Comparison of ENCODE assay signal across 8 cellular contexts in genomic region chr17:31858647-31859486, GRCh38. TPM values are rescaled to one million over a fixed set of nuclear protein-coding genes. Genes with fewer than 3 reads are reported as not detected.
A peak's percentile ranks its signal among the peaks of the same experiment; 100 is the strongest.
DNase-seq lines count a peak whose midpoint lies in the region; ATAC-seq, FAIRE-seq and TF ChIP-seq lines count a peak whose summit lies in the region.

COPRS (minus strand) TSS chr17:31859244; CDS start chr17:31859199, 45 bp downstream.

- H3K79me1 ChIP-seq in neuronal stem cell (ENCODE audit: low read depth, low read length): peaks cover 4% of the 10 kb centered on the region

- FAIRE-seq in frontal cortex (lab: Jason Lieb, UNC): no peak

- no peaks in the 10 kb centered on the region for H3K27me3 ChIP-seq in CD8-positive, alpha-beta T cell (ENCODE audit: insufficient read depth, low read length)
- H3K27me3 ChIP-seq in neuronal stem cell (ENCODE audit: control insufficient read depth in 3 of 3, insufficient read depth in 3 of 3, low read depth in 1 of 3, low read length in 3 of 3): no peaks in the 10 kb centered on the region
- no peaks in the 10 kb centered on the region for H3K27me3 ChIP-seq in subcutaneous abdominal adipose tissue (ENCODE audit: control insufficient read depth in 5 of 5, insufficient read depth in 4 of 5, low read length in 5 of 5)

- H3K14ac ChIP-seq in neuronal stem cell (ENCODE audit: low read length): no peak within 1 kb of the TSS

- peak; percentile 53 to 87 (median 77) for DNase-seq in CD8-positive, alpha-beta T cell
- no peak for DNase-seq in LNCaP clone FGC (ENCODE audit: low read depth)
- no peak for DNase-seq in SK-N-MC (ENCODE audit: low read depth, low spot score)
- DNase-seq in activated naive CD4-positive, alpha-beta T cell treated with Interleukin-2 at 50 U/mL for 16 hours: peak; percentile 77
- peak; percentile 96 to 98 for DNase-seq in frontal cortex (ENCODE audit: low spot score in 2 of 2)
- DNase-seq in neuronal stem cell (ENCODE audit: low spot score): peak; percentile 83

- H3K23ac ChIP-seq in neuronal stem cell (ENCODE audit: low read depth, low read length, poor library complexity): no peak within 1 kb of the TSS

- no peak within 1 kb of the TSS for H4K91ac ChIP-seq in neuronal stem cell (ENCODE audit: low read depth, low read length, poor library complexity)

- H3K4me3 Mint-ChIP-seq in CD8-positive, alpha-beta T cell: peak within 1 kb of the TSS; percentile 86

- no peak within 1 kb of the TSS for H2AK5ac ChIP-seq in neuronal stem cell (ENCODE audit: low read depth, low read length)

- no peak within 1 kb of the TSS for H2BK120ac ChIP-seq in neuronal stem cell (ENCODE audit: low read depth, low read length)

- H3K9me3 Mint-ChIP-seq in CD8-positive, alpha-beta T cell: no peaks in the 10 kb centered on the region

- H3K36me3 ChIP-seq in CD8-positive, alpha-beta T cell (ENCODE audit: insufficient read depth, low read length): peaks cover 5% of the 10 kb centered on the region
- H3K36me3 ChIP-seq in SK-N-MC (ENCODE audit: insufficient read depth, low read length) (peaks cover 13% of the 10 kb centered on the region), neuronal stem cell (replicated peaks in 1 of 2; ENCODE audit: control insufficient read depth in 2 of 2, insufficient read depth in 2 of 2, low read length in 2 of 2) (peaks cover 5 to 50% of the 10 kb centered on the region in 2 donors), subcutaneous abdominal adipose tissue (ENCODE audit: control insufficient read depth in 5 of 5, insufficient read depth in 5 of 5, low read length in 5 of 5) (peaks cover 12 to 33% (median 27%) of the 10 kb centered on the region in 5 donors)

- peak within 1 kb of the TSS; percentile 69 for H3K4me3 ChIP-seq in CD8-positive, alpha-beta T cell (ENCODE audit: low read depth, low read length)
- peak within 1 kb of the TSS; percentile 64 for H3K4me3 ChIP-seq in LNCaP clone FGC (ENCODE audit: low read depth, low read length)
- H3K4me3 ChIP-seq in SK-N-MC: peak within 1 kb of the TSS; percentile 87
- H3K4me3 ChIP-seq in neuronal stem cell (ENCODE audit: low read length in 2 of 2): peak within 1 kb of the TSS; percentile 83 to 84
- H3K4me3 ChIP-seq in subcutaneous abdominal adipose tissue (ENCODE audit: low read depth in 1 of 5, low read length in 5 of 5): peak within 1 kb of the TSS; percentile 63 to 88 (median 80)

- CTCF ChIA-PET in CD8-positive, alpha-beta T cell (lab: Charles Lee): interaction anchor here (1.3 kb wide), 1 partner anchor 17 kb away, joined by 3 read pairs; no protein-coding TSS in a partner anchor

- no peak for TF ChIP-seq CTCF in CD8-positive, alpha-beta T cell (IDR thresholded peaks at IDR 0.05)
- peak; percentile 18; the same call in 1 of the 2 replicates for TF ChIP-seq CTCF in LNCaP clone FGC (IDR thresholded peaks at IDR 0.05; ENCODE audit: control insufficient read depth, extremely low read depth, insufficient read depth)

- ATAC-seq in CD8-positive, alpha-beta T cell: peak; percentile 92
- ATAC-seq in GM21423 (IDR thresholded peaks at IDR 0.05; ENCODE audit: unreplicated experiment): peak; percentile 87

- no peak within 1 kb of the TSS for H2BK12ac ChIP-seq in neuronal stem cell (ENCODE audit: low read length)

- peaks cover 21% of the 10 kb centered on the region for H3K36me3 Mint-ChIP-seq in CD8-positive, alpha-beta T cell

- H3K9ac ChIP-seq in SK-N-MC (ENCODE audit: insufficient read length) (peak within 1 kb of the TSS; percentile 71), neuronal stem cell (ENCODE audit: low read depth, low read length, poor library complexity) (peak within 1 kb of the TSS; percentile 88), subcutaneous abdominal adipose tissue (ENCODE audit: low read length in 5 of 5) (peak within 1 kb of the TSS; percentile 7 to 85 (median 79))

- H4K8ac ChIP-seq in neuronal stem cell (ENCODE audit: low read depth, low read length): no peak within 1 kb of the TSS

- H2BK15ac ChIP-seq in neuronal stem cell (ENCODE audit: low read length): no peak within 1 kb of the TSS

- no peak within 1 kb of the TSS for H3K4ac ChIP-seq in neuronal stem cell (ENCODE audit: low read length)

- intact Hi-C loops in CD8-positive, alpha-beta T cell (cut with DNase I, micrococcal nuclease): loop anchor here (1.0 to 5.0 kb wide), 7 partner anchors 42 to 1127 kb away; partner anchors contain the start of genes UTP6 (in 2 of the 2), PSMD11 (in 1 of the 2) and SUZ12 (in 1 of the 2)

- H3K27me3 Mint-ChIP-seq in CD8-positive, alpha-beta T cell (ENCODE audit: low read depth): no peaks in the 10 kb centered on the region

- peaks cover 16% of the 10 kb centered on the region for H3K4me1 Mint-ChIP-seq in CD8-positive, alpha-beta T cell (ENCODE audit: low read depth)

- H3K27ac ChIP-seq in CD8-positive, alpha-beta T cell (ENCODE audit: low read depth, low read length): no peak within 1 kb of the TSS
- H3K27ac ChIP-seq in SK-N-MC (no peak within 1 kb of the TSS), neuronal stem cell (replicated peaks; ENCODE audit: low read length) (no peak within 1 kb of the TSS), subcutaneous abdominal adipose tissue (ENCODE audit: low read depth, low read length) (peak within 1 kb of the TSS; percentile 70)

- peak within 1 kb of the TSS; percentile 97 for H3K4me2 ChIP-seq in neuronal stem cell (ENCODE audit: insufficient read depth, low read length, poor library complexity, severe bottlenecking)

- H3K9me3 ChIP-seq in CD8-positive, alpha-beta T cell (ENCODE audit: low read length): no peaks in the 10 kb centered on the region
- H3K9me3 ChIP-seq in SK-N-MC (ENCODE audit: low read depth, low read length) (no peaks in the 10 kb centered on the region), neuronal stem cell (replicated peaks in 1 of 2; ENCODE audit: control insufficient read depth in 2 of 2, insufficient read depth in 1 of 2, low read depth in 1 of 2, low read length in 2 of 2) (no peaks in the 10 kb centered on the region), subcutaneous abdominal adipose tissue (ENCODE audit: control insufficient read depth in 5 of 5, low read length in 5 of 5) (no peaks in the 10 kb centered on the region)

- peak within 1 kb of the TSS; percentile 88 for H2AFZ ChIP-seq in neuronal stem cell (ENCODE audit: low read length)

- peak within 1 kb of the TSS; percentile 15 for H3K27ac Mint-ChIP-seq in CD8-positive, alpha-beta T cell

- peak within 1 kb of the TSS; percentile 93 for H3K18ac ChIP-seq in neuronal stem cell (ENCODE audit: low read length)

- peaks cover 14% of the 10 kb centered on the region for H3K4me1 ChIP-seq in CD8-positive, alpha-beta T cell (ENCODE audit: insufficient read depth, low read length)
- H3K4me1 ChIP-seq in neuronal stem cell (ENCODE audit: control insufficient read depth in 2 of 2, insufficient read depth in 1 of 2, low read depth in 1 of 2, low read length in 2 of 2) (peaks cover 10% of the 10 kb centered on the region in 2 donors), subcutaneous abdominal adipose tissue (ENCODE audit: control insufficient read depth in 5 of 5, insufficient read depth in 5 of 5, low read length in 5 of 5) (peaks cover 9 to 24% (median 23%) of the 10 kb centered on the region in 5 donors)

- no CpG with 5 or more reads among the region's 100 CpGs for WGBS in neuronal stem cell (ENCODE audit: extremely low coverage in 2 of 2, insufficient read length in 2 of 2, insufficient replicate concordance in 1 of 2), 2 donors

- POLR2A ChIA-PET in CD8-positive, alpha-beta T cell (lab: Charles Lee): interaction anchor here (0.5 kb wide), 1 partner anchor 37 kb away, joined by 3 read pairs; no protein-coding TSS in a partner anchor

- H2BK5ac ChIP-seq in neuronal stem cell (ENCODE audit: low read length): no peak within 1 kb of the TSS

RNA-seq across cellular contexts. Expression of gene COPRS, which starts in this region (rescaled TPM):
- total RNA-seq in CD8-positive, alpha-beta T cell: 1 to 10 TPM; 2.4 to 2.6 TPM
- total RNA-seq in frontal cortex: 35.1 TPM
- 45.8 TPM for polyA plus RNA-seq in neuronal stem cell (2013, experiment 1 of 2)
- 46.2 TPM for polyA plus RNA-seq in neuronal stem cell (2013, experiment 2 of 2)

Comparison
In these comparisons a context has a peak if more than half of its experiments do, and no peak if none do; other contexts are left out.
1. RNA of gene COPRS (total RNA-seq): 35.1 TPM in frontal cortex (single experiment); 2.4 to 2.6 TPM in CD8-positive, alpha-beta T cell; every median in the first group is over 10 times any median in the second.
2. DNase-seq: peak in CD8-positive, alpha-beta T cell (7 of 7), activated naive CD4-positive, alpha-beta T cell treated with Interleukin-2 at 50 U/mL for 16 hours (single experiment), frontal cortex (2 of 2) and neuronal stem cell (single experiment); none in LNCaP clone FGC (single experiment) and SK-N-MC (single experiment).
3. Peak in every context shown above with its lines, with median percentiles within 50 percentile points of each other: H3K4me3 ChIP-seq and H3K9ac ChIP-seq.